In the genomic region with DNA sequence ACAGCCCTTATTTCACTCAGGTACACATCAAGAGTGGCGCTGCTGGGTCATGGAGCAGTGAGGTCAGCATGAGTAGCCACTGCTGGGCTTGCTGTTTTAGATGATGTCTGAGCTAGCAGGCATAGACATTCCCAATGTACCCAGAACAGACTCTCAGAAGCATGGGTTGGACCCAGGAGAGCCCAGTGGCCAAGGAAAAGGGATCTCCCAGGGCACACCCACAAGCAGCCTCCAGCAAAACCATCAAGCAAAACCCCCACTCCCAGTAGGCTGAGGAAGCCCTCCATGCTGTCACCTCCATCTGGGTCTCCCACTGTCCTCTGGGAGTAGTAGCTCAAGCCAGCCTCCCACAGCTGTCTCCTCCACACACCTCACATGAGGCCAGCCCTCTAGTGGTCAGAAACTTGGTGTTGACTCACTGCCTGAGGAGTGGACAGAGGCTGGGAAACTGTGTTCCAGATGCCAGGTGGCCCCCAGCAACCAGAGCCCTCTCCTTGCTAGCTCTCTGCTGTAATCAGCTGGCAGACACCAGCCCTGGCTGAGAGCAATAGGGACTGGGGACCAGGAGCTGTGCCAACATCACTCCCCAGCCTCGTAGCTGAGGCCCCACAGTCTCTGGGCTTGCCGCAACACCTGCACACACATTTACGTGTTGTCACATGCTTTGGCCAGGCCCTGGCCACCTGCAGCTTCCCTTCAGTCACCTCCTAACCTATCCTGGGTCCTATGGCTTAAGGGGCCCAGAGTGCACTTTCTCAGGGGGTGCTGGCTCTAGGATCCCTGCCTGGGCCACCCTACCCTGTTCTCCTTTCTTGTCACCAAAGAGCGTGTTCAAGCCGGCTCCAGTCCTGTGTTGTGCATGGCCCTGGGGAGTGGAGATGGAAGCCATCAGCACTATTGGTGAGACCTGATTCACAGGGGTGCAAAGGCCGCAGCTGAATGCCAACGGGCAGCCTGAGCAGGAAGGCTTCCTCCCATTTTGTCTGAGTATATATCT, we compare ENCODE assay signal across 8 cellular contexts. TPM values are rescaled to one million over a fixed set of nuclear protein-coding genes. Genes with fewer than 3 reads are reported as not detected.
DNase-seq lines count a peak whose midpoint lies in the region; ATAC-seq and TF ChIP-seq lines count a peak whose summit lies in the region.

No MANE protein-coding gene starts in this region.

- intact Hi-C loops in psoas muscle (cut with DNase I): no loop called here

- POLR2A ChIA-PET in GM10248 (lab: Yijun Ruan, JAX): interaction anchor here (0.6 to 1.2 kb wide), 4 partner anchors 14 to 32 kb away, joined by 3 to 7 read pairs (median 6); a partner anchor contains a TSS

- H3K9me3 ChIP-seq in cardiac muscle cell (ENCODE audit: low read depth) (no peaks in the 10 kb centered on the region), psoas muscle (no peaks in the 10 kb centered on the region)

- ATAC-seq in psoas muscle (peak; percentile 42 to 55 (median 47)), HG03097 (IDR thresholded peaks at IDR 0.05; ENCODE audit: low FRiP score, unreplicated experiment) (no peak)
- no peak for ATAC-seq in activated CD4-positive, CD25-positive, alpha-beta regulatory T cell treated with anti-CD3 and anti-CD28 coated beads, Interleukin-2, amount 50 U/mL, for 24 hours

- no peaks in the 10 kb centered on the region for H3K4me1 ChIP-seq in cardiac muscle cell (ENCODE audit: low read depth)
- peaks cover 13% of the 10 kb centered on the region for H3K4me1 ChIP-seq in psoas muscle

- CTCF ChIA-PET in GM10248 (lab: Yijun Ruan, JAX): interaction anchor here (0.8 to 7.1 kb wide), 25 partner anchors 9 to 274 kb away, joined by 3 to 63 read pairs (median 4); a partner anchor contains a TSS

- H3K36me3 ChIP-seq in cardiac muscle cell: peaks cover 4% of the 10 kb centered on the region
- H3K36me3 ChIP-seq in psoas muscle (ENCODE audit: insufficient read depth in 1 of 2, low read depth in 1 of 2): peaks cover 4 to 17% of the 10 kb centered on the region in 2 donors

- no peak overlapping the region for H3K4me3 ChIP-seq in WI38 (ENCODE audit: low read depth, low read length)
- H3K4me3 ChIP-seq in cardiac muscle cell: no peak overlapping the region
- no peak overlapping the region for H3K4me3 ChIP-seq in psoas muscle

- TF ChIP-seq CTCF in GM10248 (IDR thresholded peaks at IDR 0.05; ENCODE audit: control extremely low read depth, extremely low read depth, low read depth, missing control alignments) (peak; percentile 64), WI38 (IDR thresholded peaks at IDR 0.05; ENCODE audit: low read depth, low read length) (peak; percentile 68), cardiac muscle cell (IDR thresholded peaks at IDR 0.05; ENCODE audit: low read depth, low read length) (peak; percentile 86), psoas muscle (IDR thresholded peaks at IDR 0.05) (peak; percentile 54)

- H3K27ac ChIP-seq in cardiac muscle cell (no peak overlapping the region), psoas muscle (peak overlapping the region; percentile 42)

- DNase-seq in AG08395 (ENCODE audit: low spot score) (peak; percentile 72), GM10248 (ENCODE audit: extremely low spot score) (peak; percentile 65), NCI-H2196 treated with DMSO at 0.1 percent for 48 hours (lab: John Stamatoyannopoulos, UW; ENCODE audit: unreplicated experiment) (peak; percentile 77), cardiac muscle cell (ENCODE audit: low read depth in 1 of 2, low spot score in 1 of 2) (peak; percentile 77 to 85), psoas muscle (peak; percentile 71 to 80)

- H3K27me3 ChIP-seq in cardiac muscle cell: no peaks in the 10 kb centered on the region
- H3K27me3 ChIP-seq in psoas muscle (ENCODE audit: insufficient read depth in 3 of 3, low read length in 2 of 3): no peaks in the 10 kb centered on the region

- 71 to 80% (median 76%) methylated on average over 8 of the region's 8 CpGs for WGBS in psoas muscle, 3 donors

RNA-seq across cellular contexts. Expression of a gene that starts 1.9 kb away (rescaled TPM):
- total RNA-seq in cardiac muscle cell (7.6 and 15.5 TPM in 2 replicates), psoas muscle (10 to 100 TPM; 11.8 to 17.5 (median 12.1) TPM)
- polyA plus RNA-seq in cardiac muscle cell (4.7 and 22.9 TPM in 2 replicates), psoas muscle (10 to 100 TPM; 11.0 to 25.2 (median 12.9) TPM)

RNA-seq across cellular contexts. Expression of a gene that starts 22.3 kb away (rescaled TPM):
- total RNA-seq in cardiac muscle cell: 16.9 and 59.9 TPM in 2 replicates
- 9.7 and 31.7 TPM in 2 replicates for polyA plus RNA-seq in cardiac muscle cell
- 1 to 10 TPM; 7.1 to 9.1 (median 8.4) TPM for total RNA-seq in psoas muscle
- 1 to 10 TPM; 5.1 to 6.8 (median 6.6) TPM for polyA plus RNA-seq in psoas muscle

RNA-seq across cellular contexts. Expression of a gene that starts 28.2 kb away (rescaled TPM):
- total RNA-seq in cardiac muscle cell: 34.7 and 40.9 TPM in 2 replicates
- 15.0 and 19.8 TPM in 2 replicates for polyA plus RNA-seq in cardiac muscle cell
- 10 to 100 TPM; 49.7 to 61.3 (median 50.7) TPM for total RNA-seq in psoas muscle
- polyA plus RNA-seq in psoas muscle: 10 to 100 TPM; 14.0 to 32.4 (median 19.2) TPM

RNA-seq across cellular contexts. Expression of a gene that starts 31.9 kb away (rescaled TPM):
- total RNA-seq in cardiac muscle cell (45.0 and 47.6 TPM in 2 replicates), psoas muscle (100 to 1,000 TPM in 1 of 4 donors, 10 to 100 TPM in 3; 74.3 to 129 (median 97.8) TPM)
- polyA plus RNA-seq in cardiac muscle cell (10.5 and 12.5 TPM in 2 replicates), psoas muscle (100 to 1,000 TPM in 2 of 3 donors, 10 to 100 TPM in 1; 84.0 to 144 (median 116) TPM)

RNA-seq across cellular contexts. Expression of a gene that starts 37.2 kb away (rescaled TPM):
- total RNA-seq in cardiac muscle cell: 0.95 and 1.6 TPM in 2 replicates
- polyA plus RNA-seq in cardiac muscle cell: 0.61 and 1.2 TPM in 2 replicates
- total RNA-seq in psoas muscle: under 1 TPM in 1 of 4 donors, not detected in 3; 0.13 TPM
- polyA plus RNA-seq in psoas muscle: 1 to 10 TPM in 1 of 3 donors, under 1 TPM in 2; 0.12 to 1.7 (median 0.35) TPM

Comparison
In these comparisons a context has a peak if more than half of its experiments do, and no peak if none do; other contexts are left out.
1. ATAC-seq: peak in psoas muscle (4 of 4); none in HG03097 (single experiment) and activated CD4-positive, CD25-positive, alpha-beta regulatory T cell treated with anti-CD3 and anti-CD28 coated beads, Interleukin-2, amount 50 U/mL, for 24 hours (0 of 2).
2. Peak in every context shown above with its lines, with median percentiles within 50 percentile points of each other: DNase-seq and CTCF ChIP-seq.